Comparison of ENCODE assay signal across 8 cellular contexts in the genomic region with DNA sequence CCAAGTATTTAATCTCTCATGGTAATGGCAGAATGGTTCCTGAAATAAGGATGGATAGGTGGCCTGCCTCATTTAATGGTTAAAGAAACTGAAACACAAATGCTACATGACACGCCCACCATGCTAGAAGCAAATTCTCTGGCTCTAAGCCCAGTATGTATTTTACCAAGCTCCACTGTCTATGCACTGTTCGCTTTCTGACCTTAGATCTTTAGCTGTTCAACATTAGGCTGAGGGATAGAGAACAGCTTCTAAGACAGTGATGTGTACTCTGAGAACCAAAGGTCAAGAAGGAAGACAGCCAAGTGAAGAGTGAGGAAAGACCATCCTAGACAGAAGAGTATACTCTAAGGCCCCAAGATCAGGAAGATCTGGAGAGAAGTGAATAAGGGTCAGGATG. TPM values are rescaled to one million over a fixed set of nuclear protein-coding genes. Genes with fewer than 3 reads are reported as not detected.
A peak's percentile ranks its signal among the peaks of the same experiment; 100 is the strongest.
DNase-seq lines count a peak whose midpoint lies in the region; ATAC-seq and TF ChIP-seq lines count a peak whose summit lies in the region.

No MANE protein-coding gene starts in this region.

- H3K9ac ChIP-seq in adipocyte (ENCODE audit: low read length) (peak overlapping the region; percentile 20), neuronal stem cell (ENCODE audit: low read depth, low read length, poor library complexity) (no peak overlapping the region)

- no peak for DNase-seq in activated CD4-positive, alpha-beta T cell treated with anti-CD3 and anti-CD28 coated beads for 36 hours
- no peak for DNase-seq in activated CD4-positive, alpha-beta T cell treated with anti-CD3 and anti-CD28 coated beads, Interleukin-2, amount 50 U/mL, for 48 hours
- DNase-seq in adipocyte (ENCODE audit: low read depth) (peak; percentile 69), osteoblast (ENCODE audit: insufficient read length, low spot score, missing footprints) (peak; percentile 76), neuronal stem cell (ENCODE audit: low spot score) (no peak), pons (ENCODE audit: low spot score) (no peak)
- no peak for DNase-seq in central memory CD4-positive, alpha-beta T cell

- peaks cover 18% of the 10 kb centered on the region for H3K36me3 Mint-ChIP-seq in activated CD4-positive, alpha-beta T cell treated with anti-CD3 and anti-CD28 coated beads for 36 hours (ENCODE audit: low read depth)

- H4K8ac ChIP-seq in neuronal stem cell (ENCODE audit: low read depth, low read length) = no peak overlapping the region

- no peak overlapping the region for H3K18ac ChIP-seq in neuronal stem cell (ENCODE audit: low read length)

- H3K4me2 ChIP-seq in osteoblast (ENCODE audit: insufficient read depth, low read length) (no peak overlapping the region), neuronal stem cell (ENCODE audit: insufficient read depth, low read length, poor library complexity, severe bottlenecking) (no peak overlapping the region)

- H3K4me1 ChIP-seq in adipocyte (ENCODE audit: control insufficient read depth, insufficient read depth, low read length) = peaks cover 24% of the 10 kb centered on the region
- H3K4me1 ChIP-seq in osteoblast (ENCODE audit: insufficient read depth, low read length) = peaks cover 12% of the 10 kb centered on the region
- no peaks in the 10 kb centered on the region for H3K4me1 ChIP-seq in neuronal stem cell (ENCODE audit: control insufficient read depth in 2 of 2, insufficient read depth in 1 of 2, low read depth in 1 of 2, low read length in 2 of 2)

- H3K36me3 ChIP-seq in adipocyte (ENCODE audit: control insufficient read depth, insufficient read depth, low read length, severe bottlenecking) (peaks cover 74% of the 10 kb centered on the region), osteoblast (ENCODE audit: insufficient read depth, low read length) (peaks cover 41% of the 10 kb centered on the region), neuronal stem cell (replicated peaks in 1 of 2; ENCODE audit: control insufficient read depth in 2 of 2, insufficient read depth in 2 of 2, low read length in 2 of 2) (peaks cover 4 to 74% of the 10 kb centered on the region in 2 donors)

- no peak overlapping the region for H3K14ac ChIP-seq in neuronal stem cell (ENCODE audit: low read length)

- H2BK12ac ChIP-seq in neuronal stem cell (ENCODE audit: low read length) = no peak overlapping the region

- no peaks in the 10 kb centered on the region for H3K9me3 ChIP-seq in adipocyte (ENCODE audit: control insufficient read depth, low read length)
- H3K9me3 ChIP-seq in osteoblast (ENCODE audit: low read depth, low read length) = no peaks in the 10 kb centered on the region
- H3K9me3 ChIP-seq in neuronal stem cell (replicated peaks in 1 of 2; ENCODE audit: control insufficient read depth in 2 of 2, insufficient read depth in 1 of 2, low read depth in 1 of 2, low read length in 2 of 2) = no peaks in the 10 kb centered on the region

- intact Hi-C loops in activated CD4-positive, alpha-beta T cell treated with anti-CD3 and anti-CD28 coated beads for 36 hours (cut with DNase I, micrococcal nuclease) = no loop called here

- H3K27me3 Mint-ChIP-seq in activated CD4-positive, alpha-beta T cell treated with anti-CD3 and anti-CD28 coated beads for 36 hours = no peaks in the 10 kb centered on the region

- peaks cover 30% of the 10 kb centered on the region for H3K79me2 ChIP-seq in osteoblast (ENCODE audit: insufficient read depth, low read length)

- H3K27ac ChIP-seq in osteoblast (ENCODE audit: low read depth, low read length) = no peak overlapping the region
- no peak overlapping the region for H3K27ac ChIP-seq in neuronal stem cell (replicated peaks; ENCODE audit: low read length)

- POLR2A ChIA-PET in activated CD4-positive, alpha-beta T cell treated with anti-CD3 and anti-CD28 coated beads for 36 hours (lab: Charles Lee) = no interaction called here

- H2BK15ac ChIP-seq in neuronal stem cell (ENCODE audit: low read length) = no peak overlapping the region

- H3K4me3 Mint-ChIP-seq in activated CD4-positive, alpha-beta T cell treated with anti-CD3 and anti-CD28 coated beads for 36 hours = no peak overlapping the region

- H3K4me1 Mint-ChIP-seq in activated CD4-positive, alpha-beta T cell treated with anti-CD3 and anti-CD28 coated beads for 36 hours = peaks cover 20% of the 10 kb centered on the region

- CTCF ChIA-PET in activated CD4-positive, alpha-beta T cell treated with anti-CD3 and anti-CD28 coated beads for 36 hours (lab: Charles Lee) = interaction anchor here (0.6 to 4.7 kb wide), 4 partner anchors 13 to 306 kb away, joined by 3 to 86 read pairs (median 4); no protein-coding TSS in a partner anchor

- H3K27ac Mint-ChIP-seq in activated CD4-positive, alpha-beta T cell treated with anti-CD3 and anti-CD28 coated beads for 36 hours = peak overlapping the region; percentile 4

- TF ChIP-seq CTCF in osteoblast (IDR thresholded peaks at IDR 0.05; ENCODE audit: extremely low read depth, low read depth, low read length) = no peak

- no peak overlapping the region for H3K23ac ChIP-seq in neuronal stem cell (ENCODE audit: low read depth, low read length, poor library complexity)

- no peaks in the 10 kb centered on the region for H3K9me3 Mint-ChIP-seq in activated CD4-positive, alpha-beta T cell treated with anti-CD3 and anti-CD28 coated beads for 36 hours (ENCODE audit: low read depth)

- H4K91ac ChIP-seq in neuronal stem cell (ENCODE audit: low read depth, low read length, poor library complexity) = no peak overlapping the region

- peaks cover 3% of the 10 kb centered on the region for H4K20me1 ChIP-seq in osteoblast (ENCODE audit: insufficient read depth, low read length)

- no peak overlapping the region for H2BK5ac ChIP-seq in neuronal stem cell (ENCODE audit: low read length)

- no peaks in the 10 kb centered on the region for H3K79me1 ChIP-seq in neuronal stem cell (ENCODE audit: low read depth, low read length)

- H3K27me3 ChIP-seq in adipocyte (replicated peaks; ENCODE audit: control insufficient read depth, insufficient read depth, low read length) = no peaks in the 10 kb centered on the region
- no peaks in the 10 kb centered on the region for H3K27me3 ChIP-seq in osteoblast (ENCODE audit: insufficient read depth, low read length)
- no peaks in the 10 kb centered on the region for H3K27me3 ChIP-seq in neuronal stem cell (ENCODE audit: control insufficient read depth in 3 of 3, insufficient read depth in 3 of 3, low read depth in 1 of 3, low read length in 3 of 3)

- H2AFZ ChIP-seq in osteoblast (ENCODE audit: low read length) (no peak overlapping the region), neuronal stem cell (ENCODE audit: low read length) (no peak overlapping the region)

- no peak for ATAC-seq in activated CD4-positive, alpha-beta T cell treated with anti-CD3 and anti-CD28 coated beads for 36 hours
- ATAC-seq in HG03064 (IDR thresholded peaks at IDR 0.05; ENCODE audit: low read depth, unreplicated experiment) = peak; percentile 58

- H2AK5ac ChIP-seq in neuronal stem cell (ENCODE audit: low read depth, low read length) = no peak overlapping the region

- no peak overlapping the region for H2BK120ac ChIP-seq in neuronal stem cell (ENCODE audit: low read depth, low read length)

- H3K4ac ChIP-seq in neuronal stem cell (ENCODE audit: low read length) = no peak overlapping the region

- WGBS in neuronal stem cell (ENCODE audit: extremely low coverage in 2 of 2, insufficient read length in 2 of 2, insufficient replicate concordance in 1 of 2), 2 donors = no CpG with 5 or more reads among the region's 2 CpGs

- peak overlapping the region; percentile 39 for H3K4me3 ChIP-seq in adipocyte (ENCODE audit: low read length)
- no peak overlapping the region for H3K4me3 ChIP-seq in osteoblast (ENCODE audit: insufficient read depth, low read length)
- H3K4me3 ChIP-seq in neuronal stem cell (ENCODE audit: low read length in 2 of 2) = no peak overlapping the region

RNA-seq across cellular contexts. Expression of a gene that starts 26.6 kb away (rescaled TPM):
- 10 to 100 TPM; 13.3 to 14.9 TPM for total RNA-seq in activated CD4-positive, alpha-beta T cell treated with anti-CD3 and anti-CD28 coated beads for 36 hours
- 65.5 and 67.2 TPM in 2 replicates for total RNA-seq in osteoblast
- 39.6 TPM for polyA plus RNA-seq in neuronal stem cell (2013, experiment 1 of 2)
- polyA plus RNA-seq in neuronal stem cell (2013, experiment 2 of 2) = 40.5 TPM

RNA-seq across cellular contexts. Expression of a gene that starts 40.7 kb away (rescaled TPM):
- not detected for total RNA-seq in activated CD4-positive, alpha-beta T cell treated with anti-CD3 and anti-CD28 coated beads for 36 hours
- total RNA-seq in osteoblast = under 0.01 and 0.29 TPM in 2 replicates
- 0.04 TPM for polyA plus RNA-seq in neuronal stem cell (2013, experiment 1 of 2)
- polyA plus RNA-seq in neuronal stem cell (2013, experiment 2 of 2) = 0.06 TPM

Comparison
In these comparisons a context has a peak if more than half of its experiments do, and no peak if none do; other contexts are left out.
1. DNase-seq: peak in adipocyte (single experiment) and osteoblast (single experiment); none in activated CD4-positive, alpha-beta T cell treated with anti-CD3 and anti-CD28 coated beads for 36 hours (single experiment), activated CD4-positive, alpha-beta T cell treated with anti-CD3 and anti-CD28 coated beads, Interleukin-2, amount 50 U/mL, for 48 hours (0 of 2), neuronal stem cell (single experiment), central memory CD4-positive, alpha-beta T cell (single experiment) and pons (single experiment).